ENCODE assay signal across 8 cellular contexts in genomic region chr11:32829157-32829679, GRCh38. TPM values are rescaled to one million over a fixed set of nuclear protein-coding genes. Genes with fewer than 3 reads are reported as not detected.
DNase-seq lines count a peak whose midpoint lies in the region; ATAC-seq, FAIRE-seq and TF ChIP-seq lines count a peak whose summit lies in the region.

No MANE protein-coding gene starts in this region.

- POLR2A ChIA-PET in SK-N-SH (lab: Yijun Ruan, JAX): no interaction called here

- TF ChIP-seq RAD21 in SK-N-SH (IDR thresholded peaks at IDR 0.05; ENCODE audit: low read length): no peak

- H3K27ac ChIP-seq in SK-N-SH (ENCODE audit: low read depth in 2 of 2, low read length in 1 of 2): no peak overlapping the region

- H2AFZ ChIP-seq in SK-N-SH (ENCODE audit: low read depth): peak overlapping the region; percentile 96

- no peaks in the 10 kb centered on the region; a peak in 2 of 4 replicates for H3K4me1 ChIP-seq in SK-N-SH (ENCODE audit: control insufficient read depth in 1 of 2, insufficient read depth in 2 of 2, low read depth in 1 of 2, low read length in 1 of 2)

- H3K9ac ChIP-seq in SK-N-SH: peak overlapping the region; percentile 63

- peak overlapping the region; percentile 56 to 69 for H3K4me3 ChIP-seq in SK-N-SH (ENCODE audit: low read depth in 2 of 2, low read length in 1 of 2)

- WGBS in SK-N-SH (ENCODE audit: low lambda C conversion rate): 8% methylated on average over 12 of the region's 12 CpGs

- CTCF ChIA-PET in SK-N-SH (lab: Yijun Ruan, JAX): no interaction called here

- no peaks in the 10 kb centered on the region for H3K36me3 ChIP-seq in SK-N-SH (replicated peaks in 1 of 2; ENCODE audit: control insufficient read depth in 1 of 2, insufficient read depth in 2 of 2, low read length in 1 of 2)

- no peaks in the 10 kb centered on the region for H3F3A ChIP-seq in SK-N-SH (replicated peaks; ENCODE audit: insufficient read depth)

- no peaks in the 10 kb centered on the region for H4K20me1 ChIP-seq in SK-N-SH (ENCODE audit: insufficient read depth)

- DNase-seq in SK-N-SH (no peak), fibroblast of peridontal ligament (ENCODE audit: extremely low read depth) (peak; percentile 38), pons (ENCODE audit: low spot score) (peak; percentile 18)
- no peak for DNase-seq in stimulated activated CD4-positive, alpha-beta T cell treated with anti-CD3 and anti-CD28 coated beads, Interleukin-1b, Interleukin-23, amount 100 ng/mL, for 48 hours

- no peak for TF ChIP-seq EP300 in SK-N-SH (IDR thresholded peaks at IDR 0.05; ENCODE audit: borderline replicate concordance in 1 of 2, low read depth in 1 of 2, low read length in 1 of 2)

- no peaks in the 10 kb centered on the region for H3K9me3 ChIP-seq in SK-N-SH

- no peak for TF ChIP-seq CTCF in SK-N-SH (IDR thresholded peaks at IDR 0.05)

- no peaks in the 10 kb centered on the region for H3K79me2 ChIP-seq in SK-N-SH (ENCODE audit: insufficient read depth)

- peak; percentile 37 for FAIRE-seq in A204.1 (lab: Jason Lieb, UNC)

- ATAC-seq in GM18508 (IDR thresholded peaks at IDR 0.05; ENCODE audit: insufficient read depth, unreplicated experiment): peak; percentile 41
- ATAC-seq in HG02943 (IDR thresholded peaks at IDR 0.05; ENCODE audit: low read depth, unreplicated experiment): peak; percentile 36
- no peak for ATAC-seq in HG02571 (IDR thresholded peaks at IDR 0.05; ENCODE audit: unreplicated experiment)

- no peaks in the 10 kb centered on the region for H3K9me2 ChIP-seq in SK-N-SH

- peak overlapping the region; percentile 96 for H3K4me2 ChIP-seq in SK-N-SH

- peaks cover 30% of the 10 kb centered on the region; the same call in 1 of the 2 replicates for H3K27me3 ChIP-seq in SK-N-SH (ENCODE audit: insufficient read depth)

TF ChIP-seq in SK-N-SH, 30 proteins besides CTCF, POLR2A, EP300 and RAD21:
- TF ChIP-seq GABPA (IDR thresholded peaks at IDR 0.05; ENCODE audit: low read depth) (no peak), SMC3 (IDR thresholded peaks at IDR 0.05; ENCODE audit: low read depth, low read length) (no peak)

RNA-seq across cellular contexts. Expression of gene PRRG4, which starts 0.5 kb away (rescaled TPM):
- 0.21 TPM in 2 replicates for polyA plus RNA-seq in SK-N-SH (2012; rRNA removed)
- polyA plus RNA-seq in SK-N-SH (2012; cell fraction: cytosol; rRNA removed): 0.28 and 0.31 TPM in 2 replicates
- polyA plus RNA-seq in SK-N-SH (2012; cell fraction: nucleus; rRNA removed): 0.06 and 0.07 TPM in 2 replicates

RNA-seq across cellular contexts. Expression of gene CCDC73, which starts 34.8 kb away (rescaled TPM):
- not detected in 2 replicates for polyA plus RNA-seq in SK-N-SH (2012; rRNA removed)
- polyA plus RNA-seq in SK-N-SH (2012; cell fraction: cytosol; rRNA removed): not detected in 2 replicates
- polyA plus RNA-seq in SK-N-SH (2012; cell fraction: nucleus; rRNA removed): not detected in 2 replicates

Comparison
In these comparisons a context has a peak if more than half of its experiments do, and no peak if none do; other contexts are left out.
1. DNase-seq: peak in fibroblast of peridontal ligament (single experiment) and pons (single experiment); none in SK-N-SH (single experiment) and stimulated activated CD4-positive, alpha-beta T cell treated with anti-CD3 and anti-CD28 coated beads, Interleukin-1b, Interleukin-23, amount 100 ng/mL, for 48 hours (single experiment).